In the genomic region with DNA sequence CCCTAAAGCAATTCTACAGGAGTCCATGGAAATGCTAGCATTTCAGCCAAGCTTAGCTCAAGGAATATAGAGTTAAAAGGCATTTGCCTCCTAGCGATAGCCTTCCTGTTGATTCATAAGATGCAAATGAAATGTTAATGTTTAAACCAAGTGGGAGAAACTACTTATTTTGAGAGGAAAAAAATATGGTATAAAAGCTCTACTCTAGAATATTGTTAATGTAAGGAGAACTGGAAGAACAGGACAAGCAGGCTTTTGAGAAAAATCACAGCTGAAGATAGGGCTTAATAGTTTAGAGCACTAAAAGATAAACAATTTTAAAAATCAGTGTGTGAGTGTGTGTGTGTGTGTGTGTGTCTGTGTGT, we compare ENCODE assay signal across 2 cellular contexts.
TF ChIP-seq lines count a peak whose summit lies in the region.

No MANE protein-coding gene starts in this region.

TF ChIP-seq in HepG2, 621 proteins besides CTCF, POLR2A, EP300 and RAD21:
- TF ChIP-seq GTF3A (CRISPR knock-in tag; conservative IDR thresholded peaks at IDR 0.05), result no peak
- TF ChIP-seq ZNF431 (CRISPR knock-in tag; IDR thresholded peaks at IDR 0.05; ENCODE audit: borderline replicate concordance, low read depth), result no peak
- no peak for TF ChIP-seq ZFP36L2 (CRISPR knock-in tag; IDR thresholded peaks at IDR 0.05)
- TF ChIP-seq, protein P1, sequence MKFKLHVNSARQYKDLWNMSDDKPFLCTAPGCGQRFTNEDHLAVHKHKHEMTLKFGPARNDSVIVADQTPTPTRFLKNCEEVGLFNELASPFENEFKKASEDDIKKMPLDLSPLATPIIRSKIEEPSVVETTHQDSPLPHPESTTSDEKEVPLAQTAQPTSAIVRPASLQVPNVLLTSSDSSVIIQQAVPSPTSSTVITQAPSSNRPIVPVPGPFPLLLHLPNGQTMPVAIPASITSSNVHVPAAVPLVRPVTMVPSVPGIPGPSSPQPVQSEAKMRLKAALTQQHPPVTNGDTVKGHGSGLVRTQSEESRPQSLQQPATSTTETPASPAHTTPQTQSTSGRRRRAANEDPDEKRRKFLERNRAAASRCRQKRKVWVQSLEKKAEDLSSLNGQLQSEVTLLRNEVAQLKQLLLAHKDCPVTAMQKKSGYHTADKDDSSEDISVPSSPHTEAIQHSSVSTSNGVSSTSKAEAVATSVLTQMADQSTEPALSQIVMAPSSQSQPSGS (CRISPR knock-in tag; IDR thresholded peaks at IDR 0.05), result no peak
- TF ChIP-seq ZNF329 (CRISPR knock-in tag; IDR thresholded peaks at IDR 0.05; ENCODE audit: low read depth), result no peak
- TF ChIP-seq NCOR1 (IDR thresholded peaks at IDR 0.05; ENCODE audit: borderline replicate concordance, low read length), result no peak
- TF ChIP-seq ZNF777 (CRISPR knock-in tag; IDR thresholded peaks at IDR 0.05), result no peak
- TF ChIP-seq, protein P2, sequence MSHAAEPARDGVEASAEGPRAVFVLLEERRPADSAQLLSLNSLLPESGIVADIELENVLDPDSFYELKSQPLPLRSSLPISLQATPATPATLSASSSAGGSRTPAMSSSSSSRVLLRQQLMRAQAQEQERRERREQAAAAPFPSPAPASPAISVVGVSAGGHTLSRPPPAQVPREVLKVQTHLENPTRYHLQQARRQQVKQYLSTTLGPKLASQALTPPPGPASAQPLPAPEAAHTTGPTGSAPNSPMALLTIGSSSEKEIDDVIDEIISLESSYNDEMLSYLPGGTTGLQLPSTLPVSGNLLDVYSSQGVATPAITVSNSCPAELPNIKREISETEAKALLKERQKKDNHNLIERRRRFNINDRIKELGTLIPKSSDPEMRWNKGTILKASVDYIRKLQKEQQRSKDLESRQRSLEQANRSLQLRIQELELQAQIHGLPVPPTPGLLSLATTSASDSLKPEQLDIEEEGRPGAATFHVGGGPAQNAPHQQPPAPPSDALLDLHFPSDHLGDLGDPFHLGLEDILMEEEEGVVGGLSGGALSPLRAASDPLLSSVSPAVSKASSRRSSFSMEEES (CRISPR knock-in tag; IDR thresholded peaks at IDR 0.05), result no peak
- TF ChIP-seq NR2F2 (IDR thresholded peaks at IDR 0.05; ENCODE audit: borderline replicate concordance, low read depth), result no peak
- no peak for TF ChIP-seq TOPORS (CRISPR knock-in tag; IDR thresholded peaks at IDR 0.05)
- no peak for TF ChIP-seq ESRRA (CRISPR knock-in tag; IDR thresholded peaks at IDR 0.05; ENCODE audit: low read depth)
- TF ChIP-seq KDM2A (CRISPR knock-in tag; IDR thresholded peaks at IDR 0.05; ENCODE audit: borderline replicate concordance, low read depth), result no peak
- TF ChIP-seq, protein P3, sequence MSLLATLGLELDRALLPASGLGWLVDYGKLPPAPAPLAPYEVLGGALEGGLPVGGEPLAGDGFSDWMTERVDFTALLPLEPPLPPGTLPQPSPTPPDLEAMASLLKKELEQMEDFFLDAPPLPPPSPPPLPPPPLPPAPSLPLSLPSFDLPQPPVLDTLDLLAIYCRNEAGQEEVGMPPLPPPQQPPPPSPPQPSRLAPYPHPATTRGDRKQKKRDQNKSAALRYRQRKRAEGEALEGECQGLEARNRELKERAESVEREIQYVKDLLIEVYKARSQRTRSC (CRISPR knock-in tag; IDR thresholded peaks at IDR 0.05; ENCODE audit: low read depth), result no peak
- no peak for TF ChIP-seq KDM5B (CRISPR knock-in tag; IDR thresholded peaks at IDR 0.05; ENCODE audit: borderline replicate concordance)

TF ChIP-seq in GM12878, 131 proteins besides CTCF, POLR2A, EP300 and RAD21:
- TF ChIP-seq POLR2AphosphoS5 (IDR thresholded peaks at IDR 0.05; ENCODE audit: low read length), result no peak
- TF ChIP-seq, protein P4, sequence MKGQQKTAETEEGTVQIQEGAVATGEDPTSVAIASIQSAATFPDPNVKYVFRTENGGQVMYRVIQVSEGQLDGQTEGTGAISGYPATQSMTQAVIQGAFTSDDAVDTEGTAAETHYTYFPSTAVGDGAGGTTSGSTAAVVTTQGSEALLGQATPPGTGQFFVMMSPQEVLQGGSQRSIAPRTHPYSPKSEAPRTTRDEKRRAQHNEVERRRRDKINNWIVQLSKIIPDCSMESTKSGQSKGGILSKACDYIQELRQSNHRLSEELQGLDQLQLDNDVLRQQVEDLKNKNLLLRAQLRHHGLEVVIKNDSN (IDR thresholded peaks at IDR 0.05; ENCODE audit: borderline replicate concordance, extremely low read length, insufficient read depth, low read depth, low read length), result no peak
- TF ChIP-seq ESRRA (IDR thresholded peaks at IDR 0.05; ENCODE audit: low read length), result no peak
- no peak for TF ChIP-seq MXI1 (IDR thresholded peaks at IDR 0.05; ENCODE audit: low read depth, low read length)
- TF ChIP-seq SMARCA5 (IDR thresholded peaks at IDR 0.05), result no peak
